Comparison of ENCODE assay signal across 8 cellular contexts in genomic region chr19:17448190-17448967, GRCh38. TPM values are rescaled to one million over a fixed set of nuclear protein-coding genes. Genes with fewer than 3 reads are reported as not detected.
DNase-seq lines count a peak whose midpoint lies in the region; ATAC-seq, FAIRE-seq and TF ChIP-seq lines count a peak whose summit lies in the region.

Gene TMEM221 (minus strand): TSS chr19:17448668. CDS start chr19:17448462, 206 bp downstream.

- WGBS in H1 (ENCODE audit: extremely low coverage in 1 of 2, insufficient coverage in 1 of 2, insufficient read length in 1 of 2, insufficient replicate concordance in 2 of 2, low coverage in 1 of 2, low lambda C conversion rate in 2 of 2, missing lambda C conversion rate in 1 of 2), 2 experiments: 7% methylated on average over 56 of the region's 77 CpGs; no CpG with 5 or more reads in 1 of the 2 experiments
- WGBS in transverse colon (ENCODE audit: low coverage in 1 of 2), 2 donors: 5% methylated on average over 39 of the region's 77 CpGs; no CpG with 5 or more reads in 1 of the 2 donors

- H2BK5ac ChIP-seq in H1 (ENCODE audit: low read depth, low read length): no peak within 1 kb of the TSS

- intact Hi-C loops in transverse colon (cut with DNase I; ENCODE audit: low total_unique reads): no loop called here

- peaks cover 0 to 2% (median under 1%) of the 10 kb centered on the region in 4 experiments; a peak in 1 of 7 replicates for H3K4me1 ChIP-seq in H1 (replicated peaks in 1 of 4; ENCODE audit: control insufficient read depth in 3 of 4, insufficient read depth in 4 of 4, low read length in 3 of 4)
- peaks cover 0 to 8% (median 6%) of the 10 kb centered on the region in 4 donors for H3K4me1 ChIP-seq in transverse colon

- peaks cover 12 to 18% of the 10 kb centered on the region in 2 donors for H3K27me3 Mint-ChIP-seq in natural killer cell treated with Interleukin-12 subunit alpha and Interleukin-12 subunit beta and Interleukin-15 and Interleukin-18, amount 100 ng/mL, for 72 hours

- H3K9ac ChIP-seq in H1 (replicated peaks in 1 of 4; ENCODE audit: extremely low read depth in 1 of 4, low read depth in 3 of 4, low read length in 3 of 4): peak within 1 kb of the TSS in 2 of 4 experiments; percentile 19 to 56; a peak in 2 of 7 replicates

- no peak within 1 kb of the TSS for H2BK20ac ChIP-seq in H1 (ENCODE audit: low read length)

- TF ChIP-seq CTCF in H1 (IDR thresholded peaks at IDR 0.05; ENCODE audit: control extremely low read depth in 1 of 3, insufficient read depth in 1 of 3, low read depth in 1 of 3, low read length in 3 of 3): peak; percentile 39 to 60 (median 54)
- TF ChIP-seq CTCF in transverse colon (IDR thresholded peaks at IDR 0.05): peak in 4 of 5 experiments; percentile 31 to 59 (median 52)

- TF ChIP-seq EP300 in H1 (IDR thresholded peaks at IDR 0.05; ENCODE audit: borderline replicate concordance in 1 of 2, low read depth in 2 of 2, low read length in 2 of 2) (no peak), transverse colon (IDR thresholded peaks at IDR 0.05; ENCODE audit: low read depth) (no peak)

- no peaks in the 10 kb centered on the region for H3K79me1 ChIP-seq in H1 (ENCODE audit: low read depth, low read length)

- no peak within 1 kb of the TSS for H2BK120ac ChIP-seq in H1 (replicated peaks; ENCODE audit: low read depth, low read length)

- no peaks in the 10 kb centered on the region for H3K79me2 ChIP-seq in H1 (ENCODE audit: control insufficient read depth in 1 of 2, insufficient read depth in 2 of 2, low read length in 2 of 2)

- no peaks in the 10 kb centered on the region for H3K9me3 Mint-ChIP-seq in natural killer cell treated with Interleukin-12 subunit alpha and Interleukin-12 subunit beta and Interleukin-15 and Interleukin-18, amount 100 ng/mL, for 72 hours

- H2BK15ac ChIP-seq in H1 (ENCODE audit: low read length): 0 out of 2 replicates have a peak within 1 kb of the TSS, but pooled peaks have one; percentile 61

- no peak within 1 kb of the TSS for H3K4ac ChIP-seq in H1 (replicated peaks; ENCODE audit: insufficient read length, low read depth, low read length)

- H3K4me3 ChIP-seq in H1 (ENCODE audit: extremely low read depth in 1 of 4, insufficient read depth in 2 of 4, low read depth in 3 of 4, low read length in 4 of 4) (peak within 1 kb of the TSS; percentile 40 to 94 (median 48)), transverse colon (peak within 1 kb of the TSS; percentile 16 to 50 (median 34))

- H3K4me3 Mint-ChIP-seq in natural killer cell treated with Interleukin-12 subunit alpha and Interleukin-12 subunit beta and Interleukin-15 and Interleukin-18, amount 100 ng/mL, for 72 hours: peak within 1 kb of the TSS; percentile 25

- no peak within 1 kb of the TSS for H3K14ac ChIP-seq in H1 (ENCODE audit: insufficient read length)

- POLR2A ChIA-PET in H1 (lab: Charles Lee; ENCODE audit: partially characterized antibody): interaction anchor here (0.6 to 1.8 kb wide), 5 partner anchors 12 to 418 kb away, joined by 3 to 5 read pairs (median 3); no protein-coding TSS in a partner anchor

- no peak within 1 kb of the TSS for H3K27ac ChIP-seq in H1 (ENCODE audit: low read depth, low read length)
- H3K27ac ChIP-seq in transverse colon: no peak within 1 kb of the TSS

- TF ChIP-seq RAD21 in H1 (IDR thresholded peaks at IDR 0.05 in 1 of 2, conservative IDR thresholded peaks at IDR 0.05 in 1 of 2; ENCODE audit: low read depth in 2 of 2, low read length in 2 of 2): peak in 1 of 2 experiments; percentile 19; a peak in 1 of 4 replicates

- H4K5ac ChIP-seq in H1 (ENCODE audit: insufficient read length, low read depth, low read length): no peak within 1 kb of the TSS

- H3K56ac ChIP-seq in H1 (replicated peaks; ENCODE audit: insufficient read length, low read depth, low read length): no peak within 1 kb of the TSS

- H2AFZ ChIP-seq in H1 (ENCODE audit: low read length): no peak within 1 kb of the TSS

- H3K27me3 ChIP-seq in H1 (replicated peaks in 1 of 4; ENCODE audit: control insufficient read depth in 3 of 4, extremely low read depth in 1 of 4, insufficient read depth in 3 of 4, low read length in 3 of 4): peaks cover 0 to 16% (median 10%) of the 10 kb centered on the region in 4 experiments; a peak in 6 of 7 replicates
- peaks cover 12% of the 10 kb centered on the region for H3K27me3 ChIP-seq in transverse colon

- H3K23ac ChIP-seq in H1 (ENCODE audit: insufficient read length): no peak within 1 kb of the TSS

- CTCF ChIA-PET in H1 (lab: Charles Lee; ENCODE audit: partially characterized antibody): interaction anchor here (0.8 to 2.9 kb wide), 18 partner anchors 7 to 318 kb away, joined by 3 to 14 read pairs (median 4); partner anchors contain the start of genes CCDC194 and NXNL1

- no peak within 1 kb of the TSS for H4K91ac ChIP-seq in H1 (replicated peaks; ENCODE audit: insufficient read length, low read length)

- in situ Hi-C loops in transverse colon (cut with MboI; ENCODE audit: low pct_ligation_motif_present in 1 of 4, low pct_unique_long_range_greater_than_20kb in 1 of 4, low sequenced_read_pairs in 3 of 4): no loop called here

- peak within 1 kb of the TSS; percentile 56; the same call in 1 of the 2 replicates for H2AK5ac ChIP-seq in H1 (ENCODE audit: low read depth, low read length)

- H3K4me1 Mint-ChIP-seq in natural killer cell treated with Interleukin-12 subunit alpha and Interleukin-12 subunit beta and Interleukin-15 and Interleukin-18, amount 100 ng/mL, for 72 hours (ENCODE audit: low read depth in 2 of 2): peaks cover 6% of the 10 kb centered on the region in 2 donors

- DNase-seq in CMK (ENCODE audit: low read depth) (peak; percentile 42), Kasumi-1 (lab: John Stamatoyannopoulos, UW) (peak; percentile 57 to 61), H1 (ENCODE audit: low read depth in 1 of 2, low spot score in 2 of 2) (peak in 1 of 2 experiments; percentile 89), transverse colon (peak; percentile 61), NCI-H187 treated with DMSO at 0.1 percent for 48 hours (lab: John Stamatoyannopoulos, UW) (no peak)
- peak; percentile 63 to 74 for DNase-seq in activated CD4-positive, alpha-beta T cell treated with anti-CD3 and anti-CD28 coated beads, Interleukin-2, amount 50 U/mL, for 48 hours
- DNase-seq in natural killer cell treated with Interleukin-12 subunit alpha and Interleukin-12 subunit beta and Interleukin-15 and Interleukin-18, amount 100 ng/mL, for 72 hours (ENCODE audit: low spot score): no peak

- no peak within 1 kb of the TSS for H3K27ac Mint-ChIP-seq in natural killer cell treated with Interleukin-12 subunit alpha and Interleukin-12 subunit beta and Interleukin-15 and Interleukin-18, amount 100 ng/mL, for 72 hours

- peak; percentile 76 to 89 for ATAC-seq in natural killer cell treated with Interleukin-12 subunit alpha and Interleukin-12 subunit beta and Interleukin-15 and Interleukin-18, amount 100 ng/mL, for 72 hours
- no peak for ATAC-seq in HG02973 (IDR thresholded peaks at IDR 0.05; ENCODE audit: unreplicated experiment)

- no peak for FAIRE-seq in H1 (lab: Jason Lieb, UNC)

- peak within 1 kb of the TSS; percentile 83 for H4K8ac ChIP-seq in H1 (ENCODE audit: extremely low read depth, insufficient read depth, low read length)

- no peak within 1 kb of the TSS for H2BK12ac ChIP-seq in H1 (ENCODE audit: low read depth, low read length)

- H3K9me3 ChIP-seq in H1 (ENCODE audit: insufficient read depth in 2 of 2, low read depth in 1 of 2, low read length in 1 of 2) (no peaks in the 10 kb centered on the region), transverse colon (no peaks in the 10 kb centered on the region)

- H3K36me3 ChIP-seq in H1 (ENCODE audit: control insufficient read depth in 2 of 4, insufficient read depth in 4 of 4, low read length in 3 of 4) (no peaks in the 10 kb centered on the region), transverse colon (no peaks in the 10 kb centered on the region)

- H3K4me2 ChIP-seq in H1 (ENCODE audit: insufficient read depth in 1 of 2, low read depth in 2 of 2, low read length in 2 of 2): peak within 1 kb of the TSS; percentile 84 to 91

- no peaks in the 10 kb centered on the region for H3K36me3 Mint-ChIP-seq in natural killer cell treated with Interleukin-12 subunit alpha and Interleukin-12 subunit beta and Interleukin-15 and Interleukin-18, amount 100 ng/mL, for 72 hours

- TF ChIP-seq POLR2A in H1 (IDR thresholded peaks at IDR 0.05; ENCODE audit: control extremely low read depth in 1 of 2, low read depth in 2 of 2, low read length in 2 of 2): peak in 1 of 2 experiments; percentile 57; a peak in 1 of 3 replicates
- no peak for TF ChIP-seq POLR2A in transverse colon (IDR thresholded peaks at IDR 0.05)

- H3K18ac ChIP-seq in H1 (ENCODE audit: extremely low read depth, low read length): no peak within 1 kb of the TSS

- peaks cover 14% of the 10 kb centered on the region; the same call in 1 of the 2 replicates for H3K23me2 ChIP-seq in H1 (ENCODE audit: low read depth, low read length)

- H4K20me1 ChIP-seq in H1 (replicated peaks in 1 of 2; ENCODE audit: control insufficient read depth in 1 of 2, insufficient read depth in 2 of 2, low read length in 2 of 2): peaks cover 0 to 5% of the 10 kb centered on the region in 2 experiments

TF ChIP-seq in H1, 55 proteins besides CTCF, POLR2A, EP300 and RAD21 (continues in another document):
- TF ChIP-seq KDM4A (IDR thresholded peaks at IDR 0.05; ENCODE audit: low read depth, low read length, severe bottlenecking) (no peak), ATF2 (IDR thresholded peaks at IDR 0.05; ENCODE audit: low read length) (no peak), BRCA1 (IDR thresholded peaks at IDR 0.05; ENCODE audit: low read depth, low read length) (no peak)

RNA-seq across cellular contexts. Expression of gene TMEM221, which starts in this region (rescaled TPM):
- 1.4 and 1.6 TPM in 2 replicates for total RNA-seq in H1 (2021; fragmentation: NEBNext Ultra II Directional; extraction: Animal tissue kit (Norgen Biotek cat#: 25700))
- 2.0 and 2.9 TPM in 2 replicates for polyA plus RNA-seq in H1 (2011; rRNA removed)
- polyA plus RNA-seq in H1 (2011; cell fraction: cytosol; rRNA removed): 1.7 TPM
- polyA plus RNA-seq in H1 (2011; cell fraction: nucleus; rRNA removed): 1.9 TPM
- 2.0 to 3.1 TPM (median 2.4 TPM) in 4 replicates for polyA plus RNA-seq in H1 (2012, experiment 1 of 2)
- 3.4 TPM for polyA plus RNA-seq in H1 (2012, experiment 2 of 2)
- 2.8 TPM for polyA plus RNA-seq in H1 (2013, experiment 1 of 2)
- 2.6 TPM for polyA plus RNA-seq in H1 (2013, experiment 2 of 2)
- polyA minus RNA-seq in H1 (2011; rRNA and poly(A)+ RNA removed): 0.50 and 0.63 TPM in 2 replicates
- 0.88 TPM for polyA minus RNA-seq in H1 (2011; cell fraction: cytosol; rRNA and poly(A)+ RNA removed)
- polyA minus RNA-seq in H1 (2011; cell fraction: nucleus; rRNA and poly(A)+ RNA removed): not detected
- not detected for total RNA-seq in natural killer cell treated with Interleukin-12 subunit alpha and Interleukin-12 subunit beta and Interleukin-15 and Interleukin-18, amount 100 ng/mL, for 72 hours
- under 1 TPM in 1 of 4 donors, not detected in 3; 0.48 TPM for total RNA-seq in transverse colon

Comparison
In these comparisons a context has a peak if more than half of its experiments do, and no peak if none do; other contexts are left out.
1. Peak in ATAC-seq in natural killer cell treated with Interleukin-12 subunit alpha and Interleukin-12 subunit beta and Interleukin-15 and Interleukin-18, amount 100 ng/mL, for 72 hours; RNA of the gene not detected or under 1 TPM.
2. Peak in DNase-seq and H3K4me3 ChIP-seq in transverse colon; RNA of the gene not detected or under 1 TPM.
3. DNase-seq: peak in CMK (single experiment), Kasumi-1 (2 of 2) and activated CD4-positive, alpha-beta T cell treated with anti-CD3 and anti-CD28 coated beads, Interleukin-2, amount 50 U/mL, for 48 hours (2 of 2); none in natural killer cell treated with Interleukin-12 subunit alpha and Interleukin-12 subunit beta and Interleukin-15 and Interleukin-18, amount 100 ng/mL, for 72 hours (single experiment) and NCI-H187 treated with DMSO at 0.1 percent for 48 hours (single experiment).